In the genomic region with DNA sequence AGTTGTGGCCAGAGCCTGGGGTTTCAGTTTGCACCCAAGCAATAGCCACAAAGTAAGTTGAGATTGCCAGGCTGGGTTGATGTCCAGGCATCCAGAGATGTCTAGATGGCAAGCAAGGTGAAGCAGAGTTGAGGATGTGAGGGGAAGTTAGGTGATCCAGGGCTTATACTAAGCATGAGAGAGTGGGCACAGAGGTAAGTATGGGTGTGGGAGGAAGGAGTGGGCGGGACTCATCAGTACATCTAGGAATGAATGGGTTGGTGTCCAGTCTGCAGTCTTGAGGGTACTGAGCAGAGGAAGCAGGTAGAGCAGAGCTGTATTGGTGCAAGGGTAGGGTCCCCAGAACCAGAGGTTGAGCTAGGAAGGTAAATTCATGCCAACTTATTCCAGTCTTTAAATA, we compare ENCODE assay signal across 25 cellular contexts. TPM values are rescaled to one million over a fixed set of nuclear protein-coding genes. Genes with fewer than 3 reads are reported as not detected.
DNase-seq lines count a peak whose midpoint lies in the region; ATAC-seq and TF ChIP-seq lines count a peak whose summit lies in the region.
"Had no signal": no experiment of that assay in that cellular context is flagged by ENCODE, and none has a peak within 500 bp of the region (broad histone marks: within the 10 kb centered on the region; RNA-seq: fewer than 3 reads in every experiment).

No MANE protein-coding gene starts in this region.

- H3K9me1 ChIP-seq in IMR-90 (ENCODE audit: insufficient read depth, low read length), result peaks cover 6% of the 10 kb centered on the region

- H2BK5ac ChIP-seq in IMR-90 (ENCODE audit: low read depth, low read length, poor library complexity, severe bottlenecking), result no peak overlapping the region

- H3K14ac ChIP-seq in IMR-90 (replicated peaks; ENCODE audit: low read depth, low read length), result no peak overlapping the region

- no peak overlapping the region for H4K8ac ChIP-seq in IMR-90 (ENCODE audit: low read depth in 2 of 2, low read length in 2 of 2)

- peaks cover 22% of the 10 kb centered on the region for H3K4me1 Mint-ChIP-seq in activated naive CD4-positive, alpha-beta T cell treated with anti-CD3 and anti-CD28 coated beads, Interleukin-2, amount 10 ng/mL, durations not matched to agents 7 days and 5 days
- H3K4me1 Mint-ChIP-seq in brain (peaks cover 17% of the 10 kb centered on the region), neural progenitor cell (peaks cover 4% of the 10 kb centered on the region)

- H4K20me1 ChIP-seq in IMR-90 (ENCODE audit: insufficient read depth, low read length), result no peaks in the 10 kb centered on the region
- no peaks in the 10 kb centered on the region for H4K20me1 ChIP-seq in neural progenitor cell (ENCODE audit: low read depth)

- no peak overlapping the region for H2BK15ac ChIP-seq in IMR-90 (ENCODE audit: low read depth, low read length)

- H2AK9ac ChIP-seq in IMR-90 (replicated peaks; ENCODE audit: low read depth, low read length, poor library complexity), result no peak overlapping the region

- H2AFZ ChIP-seq in IMR-90 (replicated peaks; ENCODE audit: low read length, poor library complexity) (no peak overlapping the region), neural progenitor cell (replicated peaks) (no peak overlapping the region)

- no peak overlapping the region for H2BK120ac ChIP-seq in IMR-90 (ENCODE audit: low read depth, low read length)

- TF ChIP-seq CTCF in IMR-90 (conservative IDR thresholded peaks at IDR 0.05; ENCODE audit: low read depth, low read length) (no peak), brain (conservative IDR thresholded peaks at IDR 0.05) (no peak), neural progenitor cell (IDR thresholded peaks at IDR 0.05) (no peak)

- no peaks in the 10 kb centered on the region for H3F3A ChIP-seq in neural progenitor cell (ENCODE audit: low read depth)

- no peak for TF ChIP-seq POLR2A in IMR-90 (IDR thresholded peaks at IDR 0.05; ENCODE audit: low read depth, low read length)

- POLR2A ChIA-PET in IMR-90 (lab: Charles Lee; ENCODE audit: unreplicated experiment), result no interaction called here

- H3K18ac ChIP-seq in IMR-90 (ENCODE audit: low read depth, low read length), result no peak overlapping the region

- H2BK20ac ChIP-seq in IMR-90 (ENCODE audit: low read depth, low read length), result no peak overlapping the region

- WGBS in IMR-90 (ENCODE audit: extremely low coverage in 2 of 2, insufficient read length in 1 of 2), 2 experiments, result 100% methylated on average over 1 of the region's 1 CpG; no CpG with 5 or more reads in 1 of the 2 experiments

- no peaks in the 10 kb centered on the region for H3K9me3 Mint-ChIP-seq in activated naive CD4-positive, alpha-beta T cell treated with anti-CD3 and anti-CD28 coated beads, Interleukin-2, amount 10 ng/mL, durations not matched to agents 7 days and 5 days
- no peaks in the 10 kb centered on the region for H3K9me3 Mint-ChIP-seq in brain
- no peaks in the 10 kb centered on the region for H3K9me3 Mint-ChIP-seq in neural progenitor cell
- H3K9me3 Mint-ChIP-seq: stimulated activated naive B cell treated with anti-CD40 and anti-IgM and Interleukin-4, amounts not matched to agents 10 μg/mL and 1 μg/mL and 100 μg/mL, for 72 hours had no signal

- intact Hi-C loops in IMR-90 (cut with micrococcal nuclease), result no loop called here

- CTCF ChIA-PET in activated naive CD4-positive, alpha-beta T cell treated with anti-CD3 and anti-CD28 coated beads, Interleukin-2, amount 10 ng/mL, durations not matched to agents 7 days and 5 days (lab: Charles Lee), result interaction anchor here (0.5 kb wide), 1 partner anchor 59 kb away, joined by 3 read pairs; no protein-coding TSS in a partner anchor
- CTCF ChIA-PET in IMR-90 (lab: Yijun Ruan, JAX), result no interaction called here

- no peaks in the 10 kb centered on the region for H3K79me2 ChIP-seq in neural progenitor cell (ENCODE audit: low read depth)
- H3K79me2 ChIP-seq: hepatocyte had no signal

- no peak overlapping the region for H4K91ac ChIP-seq in IMR-90 (ENCODE audit: insufficient read depth, low read depth, low read length)

- no peak for DNase-seq in activated naive CD4-positive, alpha-beta T cell treated with anti-CD3 and anti-CD28 coated beads, Interleukin-2, amount 10 ng/mL, durations not matched to agents 7 days and 5 days
- DNase-seq in activated naive CD4-positive, alpha-beta T cell treated with anti-CD3 and anti-CD28 coated beads, Interleukin-2, amount 50 U/mL, for 16 hours, result no peak
- DNase-seq in IMR-90 (no peak), neural progenitor cell (ENCODE audit: low spot score) (no peak), DMS53 (lab: John Stamatoyannopoulos, UW) (no peak)
- DNase-seq: activated CD4-positive, CD25-positive, alpha-beta regulatory T cell; activated gamma-delta T cell; cerebellar nuclear complex; erythroblast; foreskin fibroblast; GF-D8; KBM-7; left ventricle myocardium inferior; midbrain; NCI-H146; NCI-H524; stimulated activated CD4-positive, alpha-beta T cell treated with anti-CD3 and anti-CD28 coated beads, Interleukin-2, amount 100 ng/mL, for 48 hours; stimulated activated naive B cell treated with anti-CD40 and anti-IgM and Interleukin-4, amounts not matched to agents 10 μg/mL and 1 μg/mL and 100 μg/mL, for 72 hours; T1000 had no signal

- no peak overlapping the region for H3K27ac Mint-ChIP-seq in activated naive CD4-positive, alpha-beta T cell treated with anti-CD3 and anti-CD28 coated beads, Interleukin-2, amount 10 ng/mL, durations not matched to agents 7 days and 5 days
- H3K27ac Mint-ChIP-seq in brain, result peak overlapping the region in 1 of 5 experiments; percentile 25
- no peak overlapping the region for H3K27ac Mint-ChIP-seq in neural progenitor cell

- no TSS peak for BruUV-seq in IMR-90 (replicated peaks; lab: Mats Ljungman, UMichigan)

- H3K79me1 ChIP-seq in IMR-90 (ENCODE audit: low read depth in 1 of 2, low read length in 2 of 2), result 0 out of 4 replicates have a peak, but pooled peaks cover 0 to 5% of the 10 kb centered on the region in 2 experiments

- H3K4me1 ChIP-seq in IMR-90 (ENCODE audit: control insufficient read depth, insufficient read depth, low read length) (peaks cover 6% of the 10 kb centered on the region), neural progenitor cell (no peaks in the 10 kb centered on the region)

- no peak overlapping the region for H2AK5ac ChIP-seq in IMR-90 (ENCODE audit: low read depth, low read length)

- H3K36me3 Mint-ChIP-seq in activated naive CD4-positive, alpha-beta T cell treated with anti-CD3 and anti-CD28 coated beads, Interleukin-2, amount 10 ng/mL, durations not matched to agents 7 days and 5 days, result no peaks in the 10 kb centered on the region
- peaks cover 34% of the 10 kb centered on the region for H3K36me3 Mint-ChIP-seq in brain
- H3K36me3 Mint-ChIP-seq in neural progenitor cell, result peaks cover 5% of the 10 kb centered on the region

- H4K5ac ChIP-seq in IMR-90 (ENCODE audit: low read depth, low read length), result no peak overlapping the region

- H3K23ac ChIP-seq in IMR-90 (ENCODE audit: low read depth, low read length), result 0 out of 2 replicates have a peak overlapping the region, but pooled peaks have one; percentile 10

- no peak for ATAC-seq in IMR-90 (ENCODE audit: low read depth)
- no peak for ATAC-seq in HG02970 (IDR thresholded peaks at IDR 0.05; ENCODE audit: low FRiP score, unreplicated experiment)
- ATAC-seq: stimulated activated naive B cell treated with anti-CD40 and anti-IgM and Interleukin-4, amounts not matched to agents 10 μg/mL and 1 μg/mL and 100 μg/mL, for 72 hours had no signal

- H3K9me3 ChIP-seq in IMR-90 (ENCODE audit: control insufficient read depth, insufficient read depth, low read length) (no peaks in the 10 kb centered on the region), neural progenitor cell (ENCODE audit: low read depth) (no peaks in the 10 kb centered on the region)
- H3K9me3 ChIP-seq: left ventricle myocardium inferior, vagina had no signal

- H3K9ac ChIP-seq in IMR-90 (ENCODE audit: low read depth, low read length) (no peak overlapping the region), neural progenitor cell (no peak overlapping the region)

- H3K36me3 ChIP-seq in IMR-90 (ENCODE audit: control insufficient read depth, insufficient read depth, low read length) (no peaks in the 10 kb centered on the region), neural progenitor cell (no peaks in the 10 kb centered on the region)
- H3K36me3 ChIP-seq: left ventricle myocardium inferior, vagina had no signal

- H3K56ac ChIP-seq in IMR-90 (ENCODE audit: extremely low read depth, insufficient read depth, low read length), result no peak overlapping the region

- in situ Hi-C loops in IMR-90 (cut with MboI; ENCODE audit: low sequenced_read_pairs), result no loop called here

- no peak overlapping the region for H3K27ac ChIP-seq in IMR-90 (ENCODE audit: insufficient read depth, low read length)
- no peak overlapping the region for H3K27ac ChIP-seq in neural progenitor cell
- H3K27ac ChIP-seq: hepatocyte, left ventricle myocardium inferior, SK-N-MC, vagina had no signal

- H3K4me3 ChIP-seq in IMR-90 (ENCODE audit: insufficient read depth, low read depth, low read length) (no peak overlapping the region), neural progenitor cell (no peak overlapping the region)

- H3K27me3 Mint-ChIP-seq in activated naive CD4-positive, alpha-beta T cell treated with anti-CD3 and anti-CD28 coated beads, Interleukin-2, amount 10 ng/mL, durations not matched to agents 7 days and 5 days, result peaks cover 12% of the 10 kb centered on the region
- peaks cover 31% of the 10 kb centered on the region for H3K27me3 Mint-ChIP-seq in brain
- H3K27me3 Mint-ChIP-seq in neural progenitor cell (ENCODE audit: insufficient read depth, low read depth), result peaks cover 2% of the 10 kb centered on the region

- dilution Hi-C loops in IMR-90 (cut with HindIII; ENCODE audit: low sequenced_read_pairs, unreplicated experiment), result no loop called here

- H3K27me3 ChIP-seq in IMR-90 (ENCODE audit: control insufficient read depth, insufficient read depth, low read length) (peaks cover 6% of the 10 kb centered on the region), neural progenitor cell (peaks cover 23% of the 10 kb centered on the region)
- H3K27me3 ChIP-seq: hepatocyte, vagina had no signal

- peak overlapping the region; percentile 49 for H3K4me3 Mint-ChIP-seq in activated naive CD4-positive, alpha-beta T cell treated with anti-CD3 and anti-CD28 coated beads, Interleukin-2, amount 10 ng/mL, durations not matched to agents 7 days and 5 days
- H3K4me3 Mint-ChIP-seq in brain (peak overlapping the region; percentile 45 to 91 (median 85)), neural progenitor cell (peak overlapping the region; percentile 84)

- H3K4me2 ChIP-seq in IMR-90 (ENCODE audit: low read depth, low read length), result no peak overlapping the region
- no peak overlapping the region for H3K4me2 ChIP-seq in neural progenitor cell

- no peak overlapping the region for H3K4ac ChIP-seq in IMR-90 (ENCODE audit: low read depth, low read length)

- TF ChIP-seq RAD21 in IMR-90 (IDR thresholded peaks at IDR 0.05; ENCODE audit: low read length), result no peak

RNA-seq across cellular contexts. Expression of a gene that starts 1.5 kb away (rescaled TPM):
- total RNA-seq in IMR-90 (2012; rRNA removed) (3.6 and 4.7 TPM in 2 replicates), neural progenitor cell (ENCODE audit: low replicate concordance) (3.5 and 11.3 TPM in 2 replicates)
- polyA plus RNA-seq in IMR-90 (2012; rRNA removed) (7.5 and 7.8 TPM in 2 replicates), brain (ENCODE audit: insufficient read depth, low read depth, low replicate concordance) (7.3 TPM)
- polyA plus RNA-seq in IMR-90 (2012; cell fraction: cytosol; rRNA removed), result 7.5 and 9.1 TPM in 2 replicates
- 9.6 and 10.6 TPM in 2 replicates for polyA plus RNA-seq in IMR-90 (2012; cell fraction: nucleus; rRNA removed; ENCODE audit: low replicate concordance)

RNA-seq across cellular contexts. Expression of a gene that starts 7.4 kb away (rescaled TPM):
- not detected in 2 replicates for total RNA-seq in IMR-90 (2012; rRNA removed)
- 0.03 TPM in 1 of 2 replicates, not detected in the other for polyA plus RNA-seq in IMR-90 (2012; rRNA removed)
- 0.01 TPM in 1 of 2 replicates, not detected in the other for polyA plus RNA-seq in IMR-90 (2012; cell fraction: cytosol; rRNA removed)
- 0.10 and 0.11 TPM in 2 replicates for polyA plus RNA-seq in IMR-90 (2012; cell fraction: nucleus; rRNA removed; ENCODE audit: low replicate concordance)
- 0.19 TPM for polyA plus RNA-seq in brain (ENCODE audit: insufficient read depth, low read depth, low replicate concordance)
- 0.75 and 3.7 TPM in 2 replicates for total RNA-seq in neural progenitor cell (ENCODE audit: low replicate concordance)
- total RNA-seq: left ventricle myocardium inferior, temporal lobe had no signal
